9 cellular contexts compared by ENCODE assay signal in the genomic region with DNA sequence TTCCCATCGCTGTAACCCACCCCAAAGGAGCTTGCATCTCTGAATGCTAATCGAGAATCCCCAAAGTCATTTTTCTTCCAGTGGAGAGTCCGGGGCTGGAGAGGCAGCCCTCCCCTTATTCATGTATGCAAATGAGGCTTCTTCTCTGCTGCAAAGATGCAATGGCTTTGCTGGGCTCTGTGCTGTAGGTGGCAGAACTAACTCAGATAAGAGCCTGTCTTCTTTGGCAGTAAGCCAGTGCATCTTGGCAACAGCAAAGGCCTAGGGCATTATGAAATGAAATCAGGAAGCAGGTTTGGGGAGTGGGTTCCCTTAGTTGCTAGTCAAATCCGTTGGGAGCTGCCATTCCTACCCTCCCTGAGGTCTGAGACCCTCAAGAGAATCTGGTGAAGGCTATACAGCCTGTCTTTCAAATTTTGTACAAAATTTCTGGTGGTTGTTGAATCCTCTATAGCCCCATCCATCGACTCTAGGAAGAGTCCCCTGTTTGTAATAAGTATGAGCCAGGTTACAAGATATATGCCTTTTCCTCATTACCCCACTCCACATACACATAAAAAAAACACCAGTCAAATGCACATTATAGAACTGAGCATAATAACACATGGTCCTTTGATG.
DNase-seq lines count a peak whose midpoint lies in the region; ATAC-seq, FAIRE-seq and TF ChIP-seq lines count a peak whose summit lies in the region.
"Had no signal": no experiment of that assay in that cellular context is flagged by ENCODE, and none has a peak within 500 bp of the region (broad histone marks: within the 10 kb centered on the region; RNA-seq: fewer than 3 reads in every experiment).

No MANE protein-coding gene starts in this region.

- H2AFZ ChIP-seq in keratinocyte (ENCODE audit: control insufficient read depth, low read length) = no peak overlapping the region

- no peaks in the 10 kb centered on the region for H3K9me1 ChIP-seq in keratinocyte (ENCODE audit: control insufficient read depth, extremely low read depth, insufficient read depth, low read length)

- H3K27me3 Mint-ChIP-seq in activated CD4-positive, alpha-beta memory T cell treated with anti-CD3 and anti-CD28 coated beads for 36 hours = no peaks in the 10 kb centered on the region
- H3K27me3 Mint-ChIP-seq: CD4-positive, alpha-beta T cell had no signal

- TF ChIP-seq CTCF in keratinocyte (optimal IDR thresholded peaks at IDR 0.05 in 1 of 3, IDR thresholded peaks at IDR 0.05 in 1 of 3, conservative IDR thresholded peaks at IDR 0.05 in 1 of 3; ENCODE audit: extremely low read depth in 1 of 3, insufficient read depth in 2 of 3, low read length in 3 of 3) (peak in 2 of 3 experiments; percentile 10 to 21), upper lobe of right lung (IDR thresholded peaks at IDR 0.05) (peak; percentile 48)

- H3K9ac ChIP-seq in keratinocyte (ENCODE audit: control insufficient read depth, extremely low read depth, insufficient read depth, low read length) = no peak overlapping the region

- no peak overlapping the region for H3K4me2 ChIP-seq in keratinocyte (ENCODE audit: control insufficient read depth, extremely low read depth, insufficient read depth, low read depth, low read length)

- no peaks in the 10 kb centered on the region for H4K20me1 ChIP-seq in keratinocyte (ENCODE audit: control insufficient read depth, extremely low read depth, insufficient read depth, low read length)

- DNase-seq in NCI-H345 (lab: John Stamatoyannopoulos, UW) (peak; percentile 8), NCI-H345 treated with DMSO at 0.1 percent for 48 hours (lab: John Stamatoyannopoulos, UW; ENCODE audit: unreplicated experiment) (no peak), astrocyte of the hippocampus (ENCODE audit: low read depth, low spot score) (peak; percentile 84), keratinocyte (ENCODE audit: low read depth, low spot score) (no peak), upper lobe of right lung (no peak), mesenteric fat pad (ENCODE audit: low spot score) (no peak), HTR-8/SVneo (ENCODE audit: insufficient read length, low spot score) (no peak)
- DNase-seq in activated CD4-positive, alpha-beta memory T cell treated with anti-CD3 and anti-CD28 coated beads for 36 hours = no peak
- DNase-seq: CD4-positive, alpha-beta T cell had no signal

- intact Hi-C loops in upper lobe of right lung (cut with DNase I) = no loop called here
- intact Hi-C loops in activated CD4-positive, alpha-beta memory T cell treated with anti-CD3 and anti-CD28 coated beads for 36 hours (cut with micrococcal nuclease) = no loop called here

- dilution Hi-C loops in keratinocyte (cut with MboI; ENCODE audit: extremely low pct_ligation_motif_present, low sequenced_read_pairs) = no loop called here

- no peak overlapping the region for H3K4me3 Mint-ChIP-seq in activated CD4-positive, alpha-beta memory T cell treated with anti-CD3 and anti-CD28 coated beads for 36 hours
- H3K4me3 Mint-ChIP-seq: CD4-positive, alpha-beta T cell had no signal

- H3K9me3 Mint-ChIP-seq in activated CD4-positive, alpha-beta memory T cell treated with anti-CD3 and anti-CD28 coated beads for 36 hours = peaks cover 2% of the 10 kb centered on the region

- H3K79me2 ChIP-seq in keratinocyte (ENCODE audit: control insufficient read depth, insufficient read depth, low read length) = no peaks in the 10 kb centered on the region

- no peaks in the 10 kb centered on the region for H3K9me3 ChIP-seq in keratinocyte (ENCODE audit: control insufficient read depth, low read depth, low read length)
- H3K9me3 ChIP-seq in upper lobe of right lung = no peaks in the 10 kb centered on the region

- no peak overlapping the region for H3K27ac ChIP-seq in keratinocyte (ENCODE audit: control insufficient read depth, insufficient read depth, low read length)
- H3K27ac ChIP-seq in upper lobe of right lung = no peak overlapping the region

- H3K27me3 ChIP-seq in keratinocyte (ENCODE audit: control insufficient read depth, extremely low read depth, insufficient read depth, low read length) = no peaks in the 10 kb centered on the region
- no peaks in the 10 kb centered on the region for H3K27me3 ChIP-seq in upper lobe of right lung

- H3K4me1 Mint-ChIP-seq in activated CD4-positive, alpha-beta memory T cell treated with anti-CD3 and anti-CD28 coated beads for 36 hours (ENCODE audit: low read depth) = no peaks in the 10 kb centered on the region

- H3K4me3 ChIP-seq in keratinocyte (ENCODE audit: control insufficient read depth in 2 of 3, extremely low read depth in 1 of 3, insufficient read depth in 2 of 3, low read depth in 1 of 3, low read length in 3 of 3) (no peak overlapping the region), upper lobe of right lung (no peak overlapping the region)

- H3K4me1 ChIP-seq in keratinocyte (ENCODE audit: control insufficient read depth, extremely low read depth, insufficient read depth, low read length) (no peaks in the 10 kb centered on the region), upper lobe of right lung (no peaks in the 10 kb centered on the region)

- FAIRE-seq in keratinocyte (lab: Jason Lieb, UNC) (no peak), HTR-8/SVneo (lab: Jason Lieb, UNC) (no peak)

- H3K36me3 ChIP-seq in keratinocyte (ENCODE audit: control insufficient read depth in 2 of 2, extremely low read depth in 1 of 2, insufficient read depth in 2 of 2, low read length in 2 of 2) (no peaks in the 10 kb centered on the region), upper lobe of right lung (no peaks in the 10 kb centered on the region)

- POLR2A ChIA-PET in activated CD4-positive, alpha-beta memory T cell treated with anti-CD3 and anti-CD28 coated beads for 36 hours (lab: Charles Lee) = no interaction called here

- no peak overlapping the region for H3K27ac Mint-ChIP-seq in activated CD4-positive, alpha-beta memory T cell treated with anti-CD3 and anti-CD28 coated beads for 36 hours
- H3K27ac Mint-ChIP-seq: CD4-positive, alpha-beta T cell had no signal

- CTCF ChIA-PET in activated CD4-positive, alpha-beta memory T cell treated with anti-CD3 and anti-CD28 coated beads for 36 hours (lab: Charles Lee) = no interaction called here

- ATAC-seq in upper lobe of right lung = peak; percentile 59

- H3K36me3 Mint-ChIP-seq in activated CD4-positive, alpha-beta memory T cell treated with anti-CD3 and anti-CD28 coated beads for 36 hours = no peaks in the 10 kb centered on the region

Comparison
In these comparisons a context has a peak if more than half of its experiments do, and no peak if none do; other contexts are left out.
1. DNase-seq: peak in NCI-H345 (single experiment) and astrocyte of the hippocampus (single experiment); none in NCI-H345 treated with DMSO at 0.1 percent for 48 hours (single experiment), keratinocyte (single experiment), upper lobe of right lung (single experiment), mesenteric fat pad (single experiment), activated CD4-positive, alpha-beta memory T cell treated with anti-CD3 and anti-CD28 coated beads for 36 hours (single experiment) and HTR-8/SVneo (single experiment).